ENCODE assay signal across 9 cellular contexts in the genomic region with DNA sequence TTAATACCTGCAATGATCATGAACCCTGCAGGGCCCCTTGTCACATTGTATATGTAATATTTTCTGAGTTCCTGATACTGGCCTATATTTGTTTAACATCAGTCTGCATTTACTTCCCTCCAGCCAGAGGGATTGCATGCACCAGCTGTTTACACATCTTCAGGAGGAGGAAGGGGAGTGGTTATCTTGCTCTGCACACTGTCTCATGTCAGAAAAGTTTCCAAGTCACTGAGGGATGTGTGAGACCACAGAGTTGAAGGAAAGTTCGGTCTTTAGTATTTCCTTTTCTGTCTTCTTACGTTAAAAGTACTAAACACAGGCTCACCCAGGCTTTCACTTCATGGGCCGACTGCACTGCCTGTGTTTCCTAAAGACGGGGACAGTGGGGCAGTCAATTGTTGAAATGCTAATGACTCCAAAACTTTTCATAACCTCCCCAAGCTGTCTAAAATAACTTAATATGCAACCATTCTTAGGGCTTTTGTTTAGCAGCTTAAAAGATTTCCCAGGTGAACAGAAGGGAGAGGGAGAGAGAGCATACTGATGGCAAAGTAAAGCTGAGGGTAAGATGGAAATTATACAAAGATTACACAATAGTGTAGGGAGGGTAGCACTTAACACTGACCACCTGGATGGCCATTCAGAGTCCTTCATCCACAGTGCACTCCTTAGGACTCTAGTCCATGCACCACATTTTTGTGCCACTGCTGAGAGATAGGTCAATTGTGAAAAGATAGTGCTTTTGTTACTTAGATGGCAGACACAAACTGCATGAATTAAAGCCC.
DNase-seq lines count a peak whose midpoint lies in the region; TF ChIP-seq lines count a peak whose summit lies in the region.
"Had no signal": no experiment of that assay in that cellular context is flagged by ENCODE, and none has a peak within 500 bp of the region (broad histone marks: within the 10 kb centered on the region; RNA-seq: fewer than 3 reads in every experiment).

No MANE protein-coding gene starts in this region.

- WGBS in transverse colon (ENCODE audit: low coverage in 1 of 2), 2 donors, result 13 to 18% methylated on average over 4 of the region's 4 CpGs

- TF ChIP-seq EP300 in transverse colon (IDR thresholded peaks at IDR 0.05; ENCODE audit: low read depth), result no peak

- no peak for TF ChIP-seq POLR2A in transverse colon (IDR thresholded peaks at IDR 0.05)

- no peaks in the 10 kb centered on the region for H3K27me3 ChIP-seq in transverse colon

- H3K4me1 ChIP-seq in transverse colon, result peaks cover 0 to 32% (median 16%) of the 10 kb centered on the region in 4 donors

- in situ Hi-C loops in transverse colon (cut with MboI; ENCODE audit: low pct_ligation_motif_present in 1 of 4, low pct_unique_long_range_greater_than_20kb in 1 of 4, low sequenced_read_pairs in 3 of 4), result no loop called here

- no peaks in the 10 kb centered on the region for H3K9me3 ChIP-seq in transverse colon

- no peak for TF ChIP-seq CTCF in fibroblast of villous mesenchyme (IDR thresholded peaks at IDR 0.05; ENCODE audit: insufficient read depth, low read depth, low read length)
- no peak for TF ChIP-seq CTCF in transverse colon (IDR thresholded peaks at IDR 0.05)
- no peak for TF ChIP-seq CTCF in GM20000 (IDR thresholded peaks at IDR 0.05; ENCODE audit: extremely low read depth, missing control alignments)

- no peak overlapping the region for H3K4me3 ChIP-seq in fibroblast of villous mesenchyme (ENCODE audit: low read depth, low read length)
- H3K4me3 ChIP-seq in transverse colon, result no peak overlapping the region

- no peaks in the 10 kb centered on the region for H3K36me3 ChIP-seq in transverse colon

- intact Hi-C loops in transverse colon (cut with DNase I; ENCODE audit: low total_unique reads), result loop anchor here (5.0 kb wide), 1 partner anchor 699 kb away; no protein-coding TSS in a partner anchor

- DNase-seq in DMS153 (lab: John Stamatoyannopoulos, UW) (peak; percentile 13), DMS153 treated with DMSO at 0.1 percent for 48 hours (lab: John Stamatoyannopoulos, UW; ENCODE audit: unreplicated experiment) (no peak), NCI-H69 (lab: John Stamatoyannopoulos, UW) (peak; percentile 52), fibroblast of villous mesenchyme (ENCODE audit: low read depth) (peak; percentile 98), transverse colon (no peak), LoVo (ENCODE audit: low spot score) (no peak), GM20000 (ENCODE audit: low spot score) (no peak), NCI-H146 (lab: John Stamatoyannopoulos, UW) (no peak)

- peak overlapping the region in 3 of 4 donors; percentile 5 to 58 (median 26) for H3K27ac ChIP-seq in transverse colon
- H3K27ac ChIP-seq: 22Rv1 had no signal

Comparison
In these comparisons a context has a peak if more than half of its experiments do, and no peak if none do; other contexts are left out.
1. DNase-seq: peak in DMS153 (single experiment), NCI-H69 (single experiment) and fibroblast of villous mesenchyme (single experiment); none in DMS153 treated with DMSO at 0.1 percent for 48 hours (single experiment), transverse colon (single experiment), LoVo (single experiment), GM20000 (single experiment) and NCI-H146 (single experiment).